ENCODE assay signal across 13 cellular contexts in the genomic region with DNA sequence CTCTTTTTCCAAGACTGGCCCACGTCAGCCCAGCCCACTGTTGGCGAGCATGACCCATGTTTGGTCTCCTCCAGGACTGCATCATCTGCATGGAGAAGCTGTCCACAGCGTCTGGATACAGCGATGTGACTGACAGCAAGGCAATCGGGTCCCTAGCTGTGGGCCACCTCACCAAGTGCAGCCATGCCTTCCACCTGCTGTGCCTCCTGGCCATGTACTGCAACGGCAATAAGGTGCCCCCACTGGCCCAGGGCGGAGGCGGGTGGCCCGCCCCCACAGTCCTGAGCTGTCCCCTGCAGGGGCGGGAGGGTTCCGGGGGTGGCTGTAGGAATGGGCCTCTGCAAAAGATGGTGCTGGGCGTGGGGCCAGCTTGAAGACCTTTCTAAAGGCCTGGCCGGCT. TPM values are rescaled to one million over a fixed set of nuclear protein-coding genes. Genes with fewer than 3 reads are reported as not detected.
DNase-seq lines count a peak whose midpoint lies in the region; ATAC-seq, FAIRE-seq and TF ChIP-seq lines count a peak whose summit lies in the region.
"Not testable (repeated sequence)": the region's sequence is repeated elsewhere in the genome, so short reads cannot be mapped to it uniquely, and the experiment has no call there.
"Had no signal": no experiment of that assay in that cellular context is flagged by ENCODE, and none has a peak within 500 bp of the region (broad histone marks: within the 10 kb centered on the region; RNA-seq: fewer than 3 reads in every experiment).

No MANE protein-coding gene starts in this region.

- not testable (repeated sequence) for H2BK15ac ChIP-seq in H9 (ENCODE audit: low read depth, low read length)

- H3K9me3 ChIP-seq in H9 (ENCODE audit: control insufficient read depth, low read depth, low read length); RWPE2 (ENCODE audit: severe bottlenecking); K562 (replicated peaks; ENCODE audit: control insufficient read depth, insufficient read depth, low read depth, low read length); hepatocyte (ENCODE audit: low read depth): not testable (repeated sequence)

- TF ChIP-seq POLR2A in K562 (conservative IDR thresholded peaks at IDR 0.05): not testable (repeated sequence)

- not testable (repeated sequence) for TF ChIP-seq EP300 in K562 (IDR thresholded peaks at IDR 0.05; ENCODE audit: low read length)

- H2BK20ac ChIP-seq in H9 (ENCODE audit: low read depth, low read length, poor library complexity, severe bottlenecking): not testable (repeated sequence)

- not testable (repeated sequence) for H3K23me2 ChIP-seq in H9 (ENCODE audit: insufficient read length, low read depth, low read length, poor library complexity, severe bottlenecking)

- not testable (repeated sequence) for H3K27ac Mint-ChIP-seq in H9; osteocyte (ENCODE audit: unreplicated experiment)

- not testable (repeated sequence) for H3K27ac ChIP-seq in H9 (ENCODE audit: insufficient read length, low read depth, low read length); RWPE2 (ENCODE audit: poor library complexity, severe bottlenecking); K562 (ENCODE audit: extremely low read depth, low read depth, low read length); hepatocyte

- not testable (repeated sequence) for H3K4me3 ChIP-seq in RWPE2 (ENCODE audit: severe bottlenecking); K562; hepatocyte

- not testable (repeated sequence) for H4K91ac ChIP-seq in H9 (ENCODE audit: insufficient read length, low read depth, low read length)

- TF ChIP-seq RAD21 in K562 (CRISPR knock-in tag; conservative IDR thresholded peaks at IDR 0.05 in 1 of 2, IDR thresholded peaks at IDR 0.05 in 1 of 2): not testable (repeated sequence)

- H3K27me3 ChIP-seq in H9 (ENCODE audit: insufficient read depth, low read length); RWPE2 (ENCODE audit: insufficient read depth, poor library complexity, severe bottlenecking); K562 (ENCODE audit: control insufficient read depth in 2 of 2, insufficient read depth in 2 of 2, low read length in 2 of 2); hepatocyte: not testable (repeated sequence)

- H3K36me3 ChIP-seq in RWPE2 (ENCODE audit: low read depth); K562 (ENCODE audit: control insufficient read depth, insufficient read depth, low read length); hepatocyte (replicated peaks; ENCODE audit: insufficient read depth, low read depth): not testable (repeated sequence)

- not testable (repeated sequence) for H3K4me1 Mint-ChIP-seq in H9; osteocyte (ENCODE audit: unreplicated experiment)

- not testable (repeated sequence) for H2AK5ac ChIP-seq in H9 (ENCODE audit: insufficient read length, low read length)

- not testable (repeated sequence) for H3K9me1 ChIP-seq in K562 (ENCODE audit: control insufficient read depth, insufficient read depth, low read length)

- not testable (repeated sequence) for TF ChIP-seq CTCF in H9 (conservative IDR thresholded peaks at IDR 0.05); RWPE2 (IDR thresholded peaks at IDR 0.05; ENCODE audit: poor library complexity, severe bottlenecking); K562 (IDR thresholded peaks at IDR 0.05 in 2 of 3, conservative IDR thresholded peaks at IDR 0.05 in 1 of 3; ENCODE audit: insufficient read depth in 2 of 3, low read depth in 1 of 3, low read length in 3 of 3); hepatocyte (IDR thresholded peaks at IDR 0.05; ENCODE audit: poor library complexity); osteocyte (IDR thresholded peaks at IDR 0.05)

- intact Hi-C loops in K562 (cut with micrococcal nuclease): loop anchor here (10.0 kb wide), 1 partner anchor 493 kb away; no protein-coding TSS in a partner anchor

- CTCF ChIA-PET in K562 (lab: Yijun Ruan, JAX; ENCODE audit: low intra/inter-chr PET ratio): not testable (repeated sequence)

- H2BK5ac ChIP-seq in H9 (ENCODE audit: insufficient read length, low read length): not testable (repeated sequence)

- H3K18ac ChIP-seq in H9 (ENCODE audit: insufficient read length, low read depth, low read length): not testable (repeated sequence)

- not testable (repeated sequence) for H3K79me1 ChIP-seq in H9 (ENCODE audit: insufficient read depth, low read depth, low read length, poor library complexity, severe bottlenecking)

- not testable (repeated sequence) for BruUV-seq in K562 (replicated peaks; lab: Mats Ljungman, UMichigan)

- not testable (repeated sequence) for H3K27me3 Mint-ChIP-seq in H9 (ENCODE audit: low read depth); osteocyte (ENCODE audit: unreplicated experiment)

- not testable (repeated sequence) for H3K14ac ChIP-seq in H9 (ENCODE audit: insufficient read depth, low read length)

- H2AFZ ChIP-seq in H9 (ENCODE audit: low read length); K562 (ENCODE audit: low read depth, low read length); hepatocyte: not testable (repeated sequence)

- POLR2A ChIA-PET in K562 (lab: Yijun Ruan, JAX): not testable (repeated sequence)

- H4K8ac ChIP-seq in H9 (replicated peaks; ENCODE audit: insufficient read length, low read depth, low read length): not testable (repeated sequence)

- not testable (repeated sequence) for H3K4me1 ChIP-seq in H9 (ENCODE audit: insufficient read depth, low read length); RWPE2 (ENCODE audit: insufficient read depth, poor library complexity, severe bottlenecking); K562 (replicated peaks in 1 of 2; ENCODE audit: control insufficient read depth in 2 of 2, insufficient read depth in 2 of 2, low read length in 2 of 2); hepatocyte (ENCODE audit: insufficient read depth)

- peaks cover 0 to 25% (median 5%) of the 10 kb centered on the region in 3 experiments; a peak in 5 of 7 replicates for H3K36me3 Mint-ChIP-seq in H9 (ENCODE audit: insufficient read depth in 1 of 3, low read depth in 3 of 3)
- H3K36me3 Mint-ChIP-seq in osteocyte (ENCODE audit: unreplicated experiment): not testable (repeated sequence)

- H3K56ac ChIP-seq in H9 (ENCODE audit: insufficient read length, low read depth, low read length): not testable (repeated sequence)

- not testable (repeated sequence) for FAIRE-seq in K562 (lab: Jason Lieb, UNC)

- not testable (repeated sequence) for H3K4me2 ChIP-seq in H9 (ENCODE audit: insufficient read depth, insufficient read length, low read length); K562 (ENCODE audit: insufficient read depth, low read length); hepatocyte

- not testable (repeated sequence) for H3K79me2 ChIP-seq in H9 (ENCODE audit: insufficient read depth, low read length); K562 (ENCODE audit: control insufficient read depth, insufficient read depth, low read length); hepatocyte

- H3K9ac ChIP-seq in H9 (ENCODE audit: extremely low read depth, insufficient read length, low read length); K562 (ENCODE audit: insufficient read depth in 1 of 2, low read depth in 2 of 2, low read length in 2 of 2): not testable (repeated sequence)

- not testable (repeated sequence) for H3K9me3 Mint-ChIP-seq in H9; osteocyte (ENCODE audit: unreplicated experiment)

- not testable (repeated sequence) for ATAC-seq in RWPE2 (ENCODE audit: low read depth); K562

- not testable (repeated sequence) for H4K5ac ChIP-seq in H9 (ENCODE audit: insufficient read length, low read depth, low read length)

- H2BK12ac ChIP-seq in H9 (ENCODE audit: insufficient read length, low read depth, low read length): not testable (repeated sequence)

- in situ Hi-C loops in K562 (cut with MboI): loop anchor here (5.0 to 10.0 kb wide), 3 partner anchors 67 to 500 kb away; no protein-coding TSS in a partner anchor

- DNase-seq in DMS 273 (lab: John Stamatoyannopoulos, UW; ENCODE audit: unreplicated experiment) (peak; percentile 74), H9 (peak; percentile 8), RWPE2 (ENCODE audit: low spot score) (peak; percentile 42), hepatocyte (ENCODE audit: low spot score) (peak; percentile 1), osteocyte (ENCODE audit: extremely low spot score, unreplicated experiment) (peak; percentile 83)
- not testable (repeated sequence) for DNase-seq in K562 (ENCODE audit: extremely low read depth in 1 of 4, low spot score in 3 of 4)

- H2BK120ac ChIP-seq in H9 (ENCODE audit: low read depth, low read length, poor library complexity, severe bottlenecking): not testable (repeated sequence)

- not testable (repeated sequence) for H3T11ph ChIP-seq in H9 (ENCODE audit: low read length)

- not testable (repeated sequence) for H3K4me3 Mint-ChIP-seq in H9; osteocyte (ENCODE audit: unreplicated experiment)

- WGBS in H9 (ENCODE audit: extremely low coverage, insufficient read length, low lambda C conversion rate): no CpG with 5 or more reads among the region's 13 CpGs
- 64% methylated on average over 7 of the region's 13 CpGs for WGBS in K562 (ENCODE audit: insufficient coverage, low coverage, missing lambda C conversion rate)
- 90% methylated on average over 12 of the region's 13 CpGs for WGBS in hepatocyte (ENCODE audit: low lambda C conversion rate, missing lambda C conversion rate)

- not testable (repeated sequence) for H3K23ac ChIP-seq in H9 (ENCODE audit: insufficient read length, low read depth, low read length)

- not testable (repeated sequence) for H4K20me1 ChIP-seq in H9 (ENCODE audit: control insufficient read depth, insufficient read depth, insufficient read length); K562 (replicated peaks; ENCODE audit: control insufficient read depth, insufficient read depth, low read length); hepatocyte (ENCODE audit: insufficient read depth, poor library complexity, severe bottlenecking)

- H3K9me2 ChIP-seq in hepatocyte (replicated peaks; ENCODE audit: insufficient read depth): not testable (repeated sequence)

- not testable (repeated sequence) for H3K4ac ChIP-seq in H9 (ENCODE audit: low read depth, low read length)

RNA-seq across cellular contexts. Expression of gene UPK3B, which starts 8.1 kb away (rescaled TPM):
- total RNA-seq in H9 (2021) (2.1 and 3.5 TPM in 2 replicates), K562 (2014; rRNA removed) (not detected in 2 replicates), K562 (2014; rRNA removed; fragmentation: Illumina TruSeq; extraction: Trizol) (not detected in 2 replicates), K562 (2015; rRNA removed; fragmentation: Illumina TruSeq; extraction: Trizol) (not detected in 2 replicates), K562 (2021) (0.38 TPM in 1 of 2 replicates, not detected in the other), hepatocyte (16.8 and 25.8 TPM in 2 replicates), osteocyte (1.5 and 2.2 TPM in 2 replicates)
- total RNA-seq in K562 (2011; cell fraction: chromatin; rRNA removed; ENCODE audit: low replicate concordance): 2.2 TPM in 1 of 2 replicates, not detected in the other
- 1.7 and 1.8 TPM in 2 replicates for total RNA-seq in K562 (2011; cell fraction: nucleolus; rRNA removed)
- not detected in 2 replicates for total RNA-seq in K562 (2011; cell fraction: nucleoplasm; rRNA removed)
- polyA plus RNA-seq in K562 (2011; rRNA removed) (not detected in 2 replicates), K562 (2014; fragmentation: Illumina TruSeq; extraction: Trizol) (not detected in 2 replicates), K562 (2014; fragmentation: Nextera tagmentation; extraction: Ambion mirVana) (not detected), K562 (2014; rRNA removed) (not detected in 2 replicates), hepatocyte (90.6 and 159 TPM in 2 replicates)
- polyA plus RNA-seq in K562 (2011; cell fraction: cytosol; rRNA removed): not detected in 2 replicates
- not detected in 2 replicates for polyA plus RNA-seq in K562 (2011; cell fraction: nucleus; rRNA removed)
- not detected in 2 replicates for polyA plus RNA-seq in K562 (2012)
- not detected in 2 replicates for polyA minus RNA-seq in K562 (2011; rRNA and poly(A)+ RNA removed)
- polyA minus RNA-seq in K562 (2011; cell fraction: cytosol; rRNA and poly(A)+ RNA removed): not detected in 2 replicates
- polyA minus RNA-seq in K562 (2011; cell fraction: nucleus; rRNA and poly(A)+ RNA removed): not detected in 2 replicates
- total RNA-seq: A673, H4, IMR-90 had no signal
- polyA plus RNA-seq: AG04450, GM23248 had no signal

RNA-seq across cellular contexts. Expression of gene DTX2, which starts 40.7 kb away (rescaled TPM):
- 43.1 and 48.8 TPM in 2 replicates for total RNA-seq in H9 (2021)
- total RNA-seq in K562 (2011; cell fraction: chromatin; rRNA removed; ENCODE audit: low replicate concordance): 39.4 and 79.0 TPM in 2 replicates
- 31.7 and 39.9 TPM in 2 replicates for total RNA-seq in K562 (2011; cell fraction: nucleolus; rRNA removed)
- 27.0 and 30.3 TPM in 2 replicates for total RNA-seq in K562 (2011; cell fraction: nucleoplasm; rRNA removed)
- total RNA-seq in K562 (2014; rRNA removed): 14.9 and 20.4 TPM in 2 replicates
- total RNA-seq in K562 (2014; rRNA removed; fragmentation: Illumina TruSeq; extraction: Trizol): 2.5 and 4.8 TPM in 2 replicates
- 8.3 and 9.9 TPM in 2 replicates for total RNA-seq in K562 (2015; rRNA removed; fragmentation: Illumina TruSeq; extraction: Trizol)
- 25.2 and 31.5 TPM in 2 replicates for total RNA-seq in K562 (2021)
- 3.4 and 5.6 TPM in 2 replicates for polyA plus RNA-seq in K562 (2011; rRNA removed)
- polyA plus RNA-seq in K562 (2011; cell fraction: cytosol; rRNA removed): 5.9 and 13.5 TPM in 2 replicates
- 20.0 and 31.0 TPM in 2 replicates for polyA plus RNA-seq in K562 (2011; cell fraction: nucleus; rRNA removed)
- 15.4 and 44.4 TPM in 2 replicates for polyA plus RNA-seq in K562 (2012)
- 9.8 and 18.3 TPM in 2 replicates for polyA plus RNA-seq in K562 (2014; fragmentation: Illumina TruSeq; extraction: Trizol)
- polyA plus RNA-seq in K562 (2014; fragmentation: Nextera tagmentation; extraction: Ambion mirVana): under 1 TPM; 0.20 to 0.57 TPM
- 12.2 and 15.5 TPM in 2 replicates for polyA plus RNA-seq in K562 (2014; rRNA removed)
- 3.7 and 4.3 TPM in 2 replicates for polyA minus RNA-seq in K562 (2011; rRNA and poly(A)+ RNA removed)
- polyA minus RNA-seq in K562 (2011; cell fraction: cytosol; rRNA and poly(A)+ RNA removed): 21.2 and 26.6 TPM in 2 replicates
- polyA minus RNA-seq in K562 (2011; cell fraction: nucleus; rRNA and poly(A)+ RNA removed): 8.5 and 10.3 TPM in 2 replicates
- total RNA-seq in hepatocyte: 7.6 TPM in 2 replicates
- 22.2 and 23.1 TPM in 2 replicates for polyA plus RNA-seq in hepatocyte
- total RNA-seq in osteocyte: 29.7 and 32.6 TPM in 2 replicates

RNA-seq across cellular contexts. Expression of gene SPDYE16, which starts 40.9 kb away (rescaled TPM):
- not detected in 2 replicates for total RNA-seq in H9 (2021)
- total RNA-seq in K562 (2011; cell fraction: chromatin; rRNA removed; ENCODE audit: low replicate concordance): 0.28 and 0.77 TPM in 2 replicates
- 0.39 TPM in 1 of 2 replicates, not detected in the other for total RNA-seq in K562 (2011; cell fraction: nucleolus; rRNA removed)
- 0.22 TPM in 1 of 2 replicates, not detected in the other for total RNA-seq in K562 (2011; cell fraction: nucleoplasm; rRNA removed)
- total RNA-seq in K562 (2014; rRNA removed): not detected in 2 replicates
- total RNA-seq in K562 (2014; rRNA removed; fragmentation: Illumina TruSeq; extraction: Trizol): not detected in 2 replicates
- total RNA-seq in K562 (2015; rRNA removed; fragmentation: Illumina TruSeq; extraction: Trizol): not detected in 2 replicates
- total RNA-seq in K562 (2021): 0.13 TPM in 1 of 2 replicates, not detected in the other
- polyA plus RNA-seq in K562 (2011; rRNA removed): 0.04 TPM in 1 of 2 replicates, not detected in the other
- polyA plus RNA-seq in K562 (2011; cell fraction: cytosol; rRNA removed): not detected in 2 replicates
- polyA plus RNA-seq in K562 (2011; cell fraction: nucleus; rRNA removed): 0.03 and 0.17 TPM in 2 replicates
- polyA plus RNA-seq in K562 (2012): 0.20 and 0.46 TPM in 2 replicates
- polyA plus RNA-seq in K562 (2014; fragmentation: Illumina TruSeq; extraction: Trizol): 0.06 TPM in 2 replicates
- polyA plus RNA-seq in K562 (2014; fragmentation: Nextera tagmentation; extraction: Ambion mirVana): under 1 TPM; 0.04 to 0.06 TPM
- polyA plus RNA-seq in K562 (2014; rRNA removed): not detected in 2 replicates
- polyA minus RNA-seq in K562 (2011; rRNA and poly(A)+ RNA removed): 0.15 TPM in 1 of 2 replicates, not detected in the other
- not detected in 2 replicates for polyA minus RNA-seq in K562 (2011; cell fraction: cytosol; rRNA and poly(A)+ RNA removed)
- polyA minus RNA-seq in K562 (2011; cell fraction: nucleus; rRNA and poly(A)+ RNA removed): 0.27 TPM in 1 of 2 replicates, not detected in the other
- total RNA-seq in hepatocyte: 0.03 TPM in 1 of 2 replicates, not detected in the other
- polyA plus RNA-seq in hepatocyte: 1.1 and 1.5 TPM in 2 replicates
- total RNA-seq in osteocyte: not detected in 2 replicates
- total RNA-seq: Calu3, G401, GM23248, H4, IMR-90 had no signal
- polyA plus RNA-seq: AG04450, IMR-90 had no signal
